23 cellular contexts compared by ENCODE assay signal in the genomic region with DNA sequence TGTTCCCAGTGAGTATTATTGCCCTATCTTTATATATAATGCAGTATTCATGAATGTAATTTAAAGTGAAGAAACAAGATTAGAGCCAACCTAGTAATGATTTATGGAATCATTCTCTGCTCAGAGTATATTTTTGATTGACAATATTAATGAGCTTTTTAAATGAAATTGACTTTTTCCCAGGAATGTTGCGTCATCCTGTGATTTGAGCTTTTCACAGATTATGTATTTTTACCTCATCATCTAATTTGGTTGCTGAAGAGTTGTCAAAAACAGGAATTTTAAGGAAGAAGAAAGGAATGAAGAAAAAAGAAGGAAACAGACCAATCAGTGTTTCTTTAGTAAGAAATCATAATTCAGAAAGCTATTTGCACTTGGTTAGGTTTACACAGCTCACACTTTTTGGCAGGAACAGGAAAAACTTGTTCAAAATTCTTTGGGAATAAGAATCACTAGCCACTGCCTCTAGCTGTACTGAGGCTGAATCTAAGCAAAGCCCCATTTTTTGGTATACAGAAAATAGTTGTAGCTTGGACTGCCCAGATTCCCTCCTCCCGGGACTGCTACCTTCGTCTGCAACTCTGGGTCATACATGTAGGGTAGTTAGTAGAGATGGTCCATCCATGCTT.
"Had no signal": no experiment of that assay in that cellular context is flagged by ENCODE, and none has a peak within 500 bp of the region (broad histone marks: within the 10 kb centered on the region; RNA-seq: fewer than 3 reads in every experiment).

No MANE protein-coding gene starts in this region.

- H3K27ac ChIP-seq: colonic mucosa, gastrocnemius medialis, heart right ventricle, pancreas, prostate gland, spleen, testis, tibial nerve had no signal

- H3K4me1 ChIP-seq: colonic mucosa, pancreas, prostate gland, spleen, testis, tibial nerve had no signal

- H3K4me1 Mint-ChIP-seq: endodermal cell; naive B cell; nephron; stimulated activated naive B cell treated with anti-CD40 and anti-IgM and Interleukin-4, amounts not matched to agents 10 μg/mL and 1 μg/mL and 100 μg/mL, for 72 hours; stimulated activated naive CD8-positive, alpha-beta T cell treated with anti-CD3 and anti-CD28 coated beads, Interleukin-15, amount 100 ng/mL, for 72 hours had no signal

- H3K36me3 ChIP-seq: colonic mucosa, prostate gland had no signal

- H3K27me3 ChIP-seq: colonic mucosa, gastrocnemius medialis, heart right ventricle, pancreas, spleen, testis, tibial nerve had no signal

- H3K9me3 ChIP-seq: colonic mucosa, gastrocnemius medialis, heart right ventricle, pancreas, prostate gland, spleen, testis, tibial nerve had no signal

- H3K4me3 Mint-ChIP-seq: endodermal cell; naive B cell; nephron; stimulated activated naive B cell treated with anti-CD40 and anti-IgM and Interleukin-4, amounts not matched to agents 10 μg/mL and 1 μg/mL and 100 μg/mL, for 72 hours; stimulated activated naive CD8-positive, alpha-beta T cell treated with anti-CD3 and anti-CD28 coated beads, Interleukin-15, amount 100 ng/mL, for 72 hours had no signal

- DNase-seq: colonic mucosa; dermis blood vessel endothelial cell; endodermal cell; gastrocnemius medialis; heart right ventricle; hypothalamus; kidney glomerular epithelial cell; mesendoderm; naive B cell; occipital lobe; pancreas; spleen; stimulated activated CD4-positive, alpha-beta T cell treated with anti-CD3 and anti-CD28 coated beads, Interleukin-15, amount 100 ng/mL, for 24 hours; stimulated activated CD4-positive, alpha-beta T cell treated with anti-CD3 and anti-CD28 coated beads, Interleukin-1b, Interleukin-23, amount 100 ng/mL, for 48 hours; stimulated activated CD4-positive, alpha-beta T cell treated with anti-CD3 and anti-CD28 coated beads, Interleukin-4, amount 100 ng/mL, for 24 hours; stimulated activated naive B cell treated with anti-CD40 and anti-IgM and Interleukin-4, amounts not matched to agents 10 μg/mL and 1 μg/mL and 100 μg/mL, for 72 hours; stimulated activated naive CD8-positive, alpha-beta T cell treated with anti-CD3 and anti-CD28 coated beads, Interleukin-15, amount 100 ng/mL, for 72 hours; testis had no signal

- H3K27me3 Mint-ChIP-seq: naive B cell; stimulated activated naive B cell treated with anti-CD40 and anti-IgM and Interleukin-4, amounts not matched to agents 10 μg/mL and 1 μg/mL and 100 μg/mL, for 72 hours; stimulated activated naive CD8-positive, alpha-beta T cell treated with anti-CD3 and anti-CD28 coated beads, Interleukin-15, amount 100 ng/mL, for 72 hours had no signal

- ATAC-seq: esophagus mucosa; gastrocnemius medialis; heart right ventricle; pancreas; sciatic nerve; stimulated activated naive B cell treated with anti-CD40 and anti-IgM and Interleukin-4, amounts not matched to agents 10 μg/mL and 1 μg/mL and 100 μg/mL, for 72 hours; stimulated activated naive CD8-positive, alpha-beta T cell treated with anti-CD3 and anti-CD28 coated beads, Interleukin-15, amount 100 ng/mL, for 72 hours had no signal

- H3K27ac Mint-ChIP-seq: endodermal cell; stimulated activated naive B cell treated with anti-CD40 and anti-IgM and Interleukin-4, amounts not matched to agents 10 μg/mL and 1 μg/mL and 100 μg/mL, for 72 hours had no signal

- H3K4me3 ChIP-seq: colonic mucosa, gastrocnemius medialis, heart right ventricle, pancreas, prostate gland, spleen, testis, tibial nerve had no signal

- H3K9me3 Mint-ChIP-seq: naive B cell; nephron; stimulated activated naive B cell treated with anti-CD40 and anti-IgM and Interleukin-4, amounts not matched to agents 10 μg/mL and 1 μg/mL and 100 μg/mL, for 72 hours; stimulated activated naive CD8-positive, alpha-beta T cell treated with anti-CD3 and anti-CD28 coated beads, Interleukin-15, amount 100 ng/mL, for 72 hours had no signal
